ENCODE assay signal across 1 cellular context in the genomic region with DNA sequence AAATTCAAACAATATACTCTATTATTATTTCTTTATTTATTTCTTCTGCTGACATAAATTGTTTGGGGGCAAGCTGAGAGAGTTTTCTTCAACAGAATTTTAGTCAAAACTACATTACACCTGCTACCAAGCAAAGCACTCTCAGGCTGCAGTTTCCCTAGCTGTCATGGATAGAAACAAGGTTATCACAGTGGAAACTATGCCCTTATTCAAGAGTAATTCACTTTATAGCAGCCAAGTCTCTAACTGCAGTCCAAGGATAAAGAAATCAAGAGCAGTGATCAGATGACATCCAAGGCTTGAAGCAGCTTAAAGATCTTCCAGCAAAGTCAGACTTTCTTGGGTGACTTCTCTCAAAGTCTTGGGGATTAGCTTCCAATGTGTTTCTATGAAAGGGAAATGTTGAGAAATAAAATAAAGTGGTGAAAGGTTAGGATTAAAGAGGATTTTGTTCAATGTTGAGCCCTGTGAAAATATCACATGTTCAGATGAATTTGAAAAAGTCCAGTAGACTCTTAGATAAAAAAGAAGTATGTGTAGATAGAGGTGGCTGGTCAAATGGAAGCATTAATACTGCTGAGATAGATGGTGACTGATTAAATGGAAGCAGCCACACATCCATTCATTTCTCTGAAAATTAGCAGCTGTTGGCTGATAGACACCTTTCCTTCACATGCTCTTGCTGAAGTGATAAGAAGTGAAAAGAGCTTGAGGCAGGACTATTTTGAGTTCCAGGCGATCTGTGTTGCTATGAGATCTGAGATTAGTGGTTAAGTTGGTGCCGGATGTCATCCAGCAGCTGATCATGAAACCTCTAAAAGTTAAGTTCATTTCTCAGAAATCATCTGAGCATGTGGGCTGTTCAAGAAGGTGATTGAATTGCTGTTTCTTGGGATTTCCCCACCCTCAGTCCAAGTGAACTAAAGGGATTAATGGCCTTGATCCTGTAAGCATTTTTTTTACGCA.
A peak's percentile ranks its signal among the peaks of the same experiment; 100 is the strongest.
TF ChIP-seq lines count a peak whose summit lies in the region.

No MANE protein-coding gene starts in this region.

TF ChIP-seq in K562, 482 proteins besides CTCF, POLR2A, EP300 and RAD21 (continued from another document and continues in another):
- TF ChIP-seq TCF7 (IDR thresholded peaks at IDR 0.05; ENCODE audit: borderline replicate concordance) (0 out of 2 replicates have a peak, but pooled peaks have one; percentile 72), CBFA2T2 (conservative IDR thresholded peaks at IDR 0.05) (peak; percentile 100), ZNF780A (CRISPR knock-in tag; IDR thresholded peaks at IDR 0.05) (no peak), DIDO1 (tag; IDR thresholded peaks at IDR 0.05; ENCODE audit: low read depth) (peak; percentile 46; the same call in 1 of the 2 replicates), SRSF9 (IDR thresholded peaks at IDR 0.05; ENCODE audit: borderline replicate concordance, low read depth, low read length) (no peak), ZNF445 (CRISPR knock-in tag; IDR thresholded peaks at IDR 0.05; ENCODE audit: low read depth) (no peak), ZNF707 (CRISPR knock-in tag; conservative IDR thresholded peaks at IDR 0.05) (no peak), RBM39 (optimal IDR thresholded peaks at IDR 0.05; ENCODE audit: low read depth, low read length) (no peak), ZNF778 (CRISPR knock-in tag; IDR thresholded peaks at IDR 0.05) (no peak), ZNF644 (tag; IDR thresholded peaks at IDR 0.05; ENCODE audit: low read depth) (peak; percentile 97), TSC22D4 (tag; IDR thresholded peaks at IDR 0.05) (no peak), CREB1 (IDR thresholded peaks at IDR 0.05) (peak; percentile 78; the same call in 1 of the 2 replicates), CREB1 (CRISPR knock-in tag; IDR thresholded peaks at IDR 0.05) (no peak), SRSF7 (optimal IDR thresholded peaks at IDR 0.05; ENCODE audit: low read depth, low read length) (no peak), ARID2 (IDR thresholded peaks at IDR 0.05) (no peak), L3MBTL2 (IDR thresholded peaks at IDR 0.05) (peak; percentile 84), CREM (IDR thresholded peaks at IDR 0.05; ENCODE audit: low read depth) (peak; percentile 84), NCOA1 (IDR thresholded peaks at IDR 0.05; ENCODE audit: low read depth) (peak; percentile 94), MTA3 (IDR thresholded peaks at IDR 0.05; ENCODE audit: borderline replicate concordance) (peak; percentile 82), PHB2 (IDR thresholded peaks at IDR 0.05; ENCODE audit: low read depth) (peak; percentile 98), ZNF586 (CRISPR knock-in tag; conservative IDR thresholded peaks at IDR 0.05) (no peak), CHCHD3 (CRISPR knock-in tag; IDR thresholded peaks at IDR 0.05) (no peak), TGIF2 (CRISPR knock-in tag; IDR thresholded peaks at IDR 0.05) (no peak), LCOR (CRISPR knock-in tag; IDR thresholded peaks at IDR 0.05) (no peak), CHD4 (IDR thresholded peaks at IDR 0.05; ENCODE audit: insufficient read depth, insufficient replicate concordance, low read depth, low read length, poor library complexity, severe bottlenecking) (no peak), ZNF165 (CRISPR knock-in tag; IDR thresholded peaks at IDR 0.05; ENCODE audit: borderline replicate concordance) (no peak), MAZ (CRISPR knock-in tag; conservative IDR thresholded peaks at IDR 0.05 in 1 of 2, IDR thresholded peaks at IDR 0.05 in 1 of 2) (peak; percentile 72 to 78), TBP (optimal IDR thresholded peaks at IDR 0.05; ENCODE audit: low read depth, low read length) (no peak), FOXJ3 (CRISPR knock-in tag; IDR thresholded peaks at IDR 0.05) (peak; percentile 62; the same call in 1 of the 2 replicates), XRCC4 (IDR thresholded peaks at IDR 0.05; ENCODE audit: extremely low read depth, insufficient read depth, insufficient read length) (no peak), ZNF589 (CRISPR knock-in tag; IDR thresholded peaks at IDR 0.05; ENCODE audit: low read depth) (peak; percentile 99), SP2 (IDR thresholded peaks at IDR 0.05; ENCODE audit: extremely low read depth, low read depth, low read length, poor library complexity, severe bottlenecking) (no peak), HIVEP1 (CRISPR knock-in tag; IDR thresholded peaks at IDR 0.05) (no peak), ZNF282 (CRISPR knock-in tag; IDR thresholded peaks at IDR 0.05) (no peak), ZNF41 (CRISPR knock-in tag; conservative IDR thresholded peaks at IDR 0.05) (no peak), NONO (IDR thresholded peaks at IDR 0.05; ENCODE audit: low read depth in 2 of 2, low read length in 1 of 2) (peak in 1 of 2 experiments; percentile 84; a peak in 1 of 4 replicates), IRF2 (CRISPR knock-in tag; IDR thresholded peaks at IDR 0.05) (no peak), CBX2 (IDR thresholded peaks at IDR 0.05; ENCODE audit: insufficient read depth, low read length, poor library complexity, severe bottlenecking) (no peak), U2AF2 (optimal IDR thresholded peaks at IDR 0.05; ENCODE audit: low read depth, low read length) (no peak), PRPF4 (IDR thresholded peaks at IDR 0.05; ENCODE audit: insufficient read depth, low read depth, low read length, poor library complexity, severe bottlenecking) (no peak), NR4A1 (CRISPR knock-in tag; IDR thresholded peaks at IDR 0.05) (no peak), NR4A1 (tag; IDR thresholded peaks at IDR 0.05) (peak; percentile 95)
- TF ChIP-seq, protein P1, sequence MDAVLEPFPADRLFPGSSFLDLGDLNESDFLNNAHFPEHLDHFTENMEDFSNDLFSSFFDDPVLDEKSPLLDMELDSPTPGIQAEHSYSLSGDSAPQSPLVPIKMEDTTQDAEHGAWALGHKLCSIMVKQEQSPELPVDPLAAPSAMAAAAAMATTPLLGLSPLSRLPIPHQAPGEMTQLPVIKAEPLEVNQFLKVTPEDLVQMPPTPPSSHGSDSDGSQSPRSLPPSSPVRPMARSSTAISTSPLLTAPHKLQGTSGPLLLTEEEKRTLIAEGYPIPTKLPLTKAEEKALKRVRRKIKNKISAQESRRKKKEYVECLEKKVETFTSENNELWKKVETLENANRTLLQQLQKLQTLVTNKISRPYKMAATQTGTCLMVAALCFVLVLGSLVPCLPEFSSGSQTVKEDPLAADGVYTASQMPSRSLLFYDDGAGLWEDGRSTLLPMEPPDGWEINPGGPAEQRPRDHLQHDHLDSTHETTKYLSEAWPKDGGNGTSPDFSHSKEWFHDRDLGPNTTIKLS (IDR thresholded peaks at IDR 0.05; ENCODE audit: borderline replicate concordance, low read depth), result no peak
- TF ChIP-seq, protein P2, sequence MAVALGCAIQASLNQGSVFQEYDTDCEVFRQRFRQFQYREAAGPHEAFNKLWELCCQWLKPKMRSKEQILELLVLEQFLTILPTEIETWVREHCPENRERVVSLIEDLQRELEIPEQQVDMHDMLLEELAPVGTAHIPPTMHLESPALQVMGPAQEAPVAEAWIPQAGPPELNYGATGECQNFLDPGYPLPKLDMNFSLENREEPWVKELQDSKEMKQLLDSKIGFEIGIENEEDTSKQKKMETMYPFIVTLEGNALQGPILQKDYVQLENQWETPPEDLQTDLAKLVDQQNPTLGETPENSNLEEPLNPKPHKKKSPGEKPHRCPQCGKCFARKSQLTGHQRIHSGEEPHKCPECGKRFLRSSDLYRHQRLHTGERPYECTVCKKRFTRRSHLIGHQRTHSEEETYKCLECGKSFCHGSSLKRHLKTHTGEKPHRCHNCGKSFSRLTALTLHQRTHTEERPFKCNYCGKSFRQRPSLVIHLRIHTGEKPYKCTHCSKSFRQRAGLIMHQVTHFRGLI (CRISPR knock-in tag; IDR thresholded peaks at IDR 0.05), result peak; percentile 88; the same call in 1 of the 2 replicates
- TF ChIP-seq, protein P3, sequence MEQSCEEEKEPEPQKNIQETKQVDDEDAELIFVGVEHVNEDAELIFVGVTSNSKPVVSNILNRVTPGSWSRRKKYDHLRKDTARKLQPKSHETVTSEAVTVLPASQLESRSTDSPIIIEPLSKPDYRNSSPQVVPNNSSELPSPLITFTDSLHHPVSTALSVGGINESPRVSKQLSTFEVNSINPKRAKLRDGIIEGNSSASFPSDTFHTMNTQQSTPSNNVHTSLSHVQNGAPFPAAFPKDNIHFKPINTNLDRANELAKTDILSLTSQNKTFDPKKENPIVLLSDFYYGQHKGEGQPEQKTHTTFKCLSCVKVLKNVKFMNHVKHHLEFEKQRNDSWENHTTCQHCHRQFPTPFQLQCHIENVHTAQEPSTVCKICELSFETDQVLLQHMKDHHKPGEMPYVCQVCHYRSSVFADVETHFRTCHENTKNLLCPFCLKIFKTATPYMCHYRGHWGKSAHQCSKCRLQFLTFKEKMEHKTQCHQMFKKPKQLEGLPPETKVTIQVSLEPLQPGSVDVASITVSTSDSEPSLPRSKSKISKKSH (CRISPR knock-in tag; IDR thresholded peaks at IDR 0.05), result no peak
- TF ChIP-seq, protein P4, sequence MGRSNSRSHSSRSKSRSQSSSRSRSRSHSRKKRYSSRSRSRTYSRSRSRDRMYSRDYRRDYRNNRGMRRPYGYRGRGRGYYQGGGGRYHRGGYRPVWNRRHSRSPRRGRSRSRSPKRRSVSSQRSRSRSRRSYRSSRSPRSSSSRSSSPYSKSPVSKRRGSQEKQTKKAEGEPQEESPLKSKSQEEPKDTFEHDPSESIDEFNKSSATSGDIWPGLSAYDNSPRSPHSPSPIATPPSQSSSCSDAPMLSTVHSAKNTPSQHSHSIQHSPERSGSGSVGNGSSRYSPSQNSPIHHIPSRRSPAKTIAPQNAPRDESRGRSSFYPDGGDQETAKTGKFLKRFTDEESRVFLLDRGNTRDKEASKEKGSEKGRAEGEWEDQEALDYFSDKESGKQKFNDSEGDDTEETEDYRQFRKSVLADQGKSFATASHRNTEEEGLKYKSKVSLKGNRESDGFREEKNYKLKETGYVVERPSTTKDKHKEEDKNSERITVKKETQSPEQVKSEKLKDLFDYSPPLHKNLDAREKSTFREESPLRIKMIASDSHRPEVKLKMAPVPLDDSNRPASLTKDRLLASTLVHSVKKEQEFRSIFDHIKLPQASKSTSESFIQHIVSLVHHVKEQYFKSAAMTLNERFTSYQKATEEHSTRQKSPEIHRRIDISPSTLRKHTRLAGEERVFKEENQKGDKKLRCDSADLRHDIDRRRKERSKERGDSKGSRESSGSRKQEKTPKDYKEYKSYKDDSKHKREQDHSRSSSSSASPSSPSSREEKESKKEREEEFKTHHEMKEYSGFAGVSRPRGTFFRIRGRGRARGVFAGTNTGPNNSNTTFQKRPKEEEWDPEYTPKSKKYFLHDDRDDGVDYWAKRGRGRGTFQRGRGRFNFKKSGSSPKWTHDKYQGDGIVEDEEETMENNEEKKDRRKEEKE (IDR thresholded peaks at IDR 0.05; ENCODE audit: borderline replicate concordance in 1 of 2, control insufficient read depth in 1 of 2, low read depth in 2 of 2, low read length in 1 of 2), result 0 out of 4 replicates have a peak, but pooled peaks of 1 of the 2 experiments have one; percentile 58
- TF ChIP-seq, protein P5, sequence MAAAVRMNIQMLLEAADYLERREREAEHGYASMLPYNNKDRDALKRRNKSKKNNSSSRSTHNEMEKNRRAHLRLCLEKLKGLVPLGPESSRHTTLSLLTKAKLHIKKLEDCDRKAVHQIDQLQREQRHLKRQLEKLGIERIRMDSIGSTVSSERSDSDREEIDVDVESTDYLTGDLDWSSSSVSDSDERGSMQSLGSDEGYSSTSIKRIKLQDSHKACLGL (CRISPR knock-in tag; IDR thresholded peaks at IDR 0.05; ENCODE audit: borderline replicate concordance, poor library complexity, severe bottlenecking), result no peak
- TF ChIP-seq, protein P6, sequence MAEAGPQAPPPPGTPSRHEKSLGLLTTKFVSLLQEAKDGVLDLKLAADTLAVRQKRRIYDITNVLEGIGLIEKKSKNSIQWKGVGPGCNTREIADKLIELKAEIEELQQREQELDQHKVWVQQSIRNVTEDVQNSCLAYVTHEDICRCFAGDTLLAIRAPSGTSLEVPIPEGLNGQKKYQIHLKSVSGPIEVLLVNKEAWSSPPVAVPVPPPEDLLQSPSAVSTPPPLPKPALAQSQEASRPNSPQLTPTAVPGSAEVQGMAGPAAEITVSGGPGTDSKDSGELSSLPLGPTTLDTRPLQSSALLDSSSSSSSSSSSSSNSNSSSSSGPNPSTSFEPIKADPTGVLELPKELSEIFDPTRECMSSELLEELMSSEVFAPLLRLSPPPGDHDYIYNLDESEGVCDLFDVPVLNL (CRISPR knock-in tag; IDR thresholded peaks at IDR 0.05; ENCODE audit: low read depth), result no peak
- TF ChIP-seq, protein P7, sequence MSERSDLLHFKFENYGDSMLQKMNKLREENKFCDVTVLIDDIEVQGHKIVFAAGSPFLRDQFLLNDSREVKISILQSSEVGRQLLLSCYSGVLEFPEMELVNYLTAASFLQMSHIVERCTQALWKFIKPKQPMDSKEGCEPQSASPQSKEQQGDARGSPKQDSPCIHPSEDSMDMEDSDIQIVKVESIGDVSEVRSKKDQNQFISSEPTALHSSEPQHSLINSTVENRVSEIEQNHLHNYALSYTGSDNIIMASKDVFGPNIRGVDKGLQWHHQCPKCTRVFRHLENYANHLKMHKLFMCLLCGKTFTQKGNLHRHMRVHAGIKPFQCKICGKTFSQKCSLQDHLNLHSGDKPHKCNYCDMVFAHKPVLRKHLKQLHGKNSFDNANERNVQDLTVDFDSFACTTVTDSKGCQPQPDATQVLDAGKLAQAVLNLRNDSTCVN (CRISPR knock-in tag; IDR thresholded peaks at IDR 0.05), result no peak
- TF ChIP-seq, protein P8, sequence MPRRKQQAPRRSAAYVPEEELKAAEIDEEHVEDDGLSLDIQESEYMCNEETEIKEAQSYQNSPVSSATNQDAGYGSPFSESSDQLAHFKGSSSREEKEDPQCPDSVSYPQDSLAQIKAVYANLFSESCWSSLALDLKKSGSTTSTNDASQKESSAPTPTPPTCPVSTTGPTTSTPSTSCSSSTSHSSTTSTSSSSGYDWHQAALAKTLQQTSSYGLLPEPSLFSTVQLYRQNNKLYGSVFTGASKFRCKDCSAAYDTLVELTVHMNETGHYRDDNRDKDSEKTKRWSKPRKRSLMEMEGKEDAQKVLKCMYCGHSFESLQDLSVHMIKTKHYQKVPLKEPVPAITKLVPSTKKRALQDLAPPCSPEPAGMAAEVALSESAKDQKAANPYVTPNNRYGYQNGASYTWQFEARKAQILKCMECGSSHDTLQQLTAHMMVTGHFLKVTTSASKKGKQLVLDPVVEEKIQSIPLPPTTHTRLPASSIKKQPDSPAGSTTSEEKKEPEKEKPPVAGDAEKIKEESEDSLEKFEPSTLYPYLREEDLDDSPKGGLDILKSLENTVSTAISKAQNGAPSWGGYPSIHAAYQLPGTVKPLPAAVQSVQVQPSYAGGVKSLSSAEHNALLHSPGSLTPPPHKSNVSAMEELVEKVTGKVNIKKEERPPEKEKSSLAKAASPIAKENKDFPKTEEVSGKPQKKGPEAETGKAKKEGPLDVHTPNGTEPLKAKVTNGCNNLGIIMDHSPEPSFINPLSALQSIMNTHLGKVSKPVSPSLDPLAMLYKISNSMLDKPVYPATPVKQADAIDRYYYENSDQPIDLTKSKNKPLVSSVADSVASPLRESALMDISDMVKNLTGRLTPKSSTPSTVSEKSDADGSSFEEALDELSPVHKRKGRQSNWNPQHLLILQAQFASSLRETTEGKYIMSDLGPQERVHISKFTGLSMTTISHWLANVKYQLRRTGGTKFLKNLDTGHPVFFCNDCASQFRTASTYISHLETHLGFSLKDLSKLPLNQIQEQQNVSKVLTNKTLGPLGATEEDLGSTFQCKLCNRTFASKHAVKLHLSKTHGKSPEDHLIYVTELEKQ (CRISPR knock-in tag; IDR thresholded peaks at IDR 0.05), result 0 out of 2 replicates have a peak, but pooled peaks have one; percentile 26
